Comparison of ENCODE assay signal across 9 cellular contexts in the genomic region with DNA sequence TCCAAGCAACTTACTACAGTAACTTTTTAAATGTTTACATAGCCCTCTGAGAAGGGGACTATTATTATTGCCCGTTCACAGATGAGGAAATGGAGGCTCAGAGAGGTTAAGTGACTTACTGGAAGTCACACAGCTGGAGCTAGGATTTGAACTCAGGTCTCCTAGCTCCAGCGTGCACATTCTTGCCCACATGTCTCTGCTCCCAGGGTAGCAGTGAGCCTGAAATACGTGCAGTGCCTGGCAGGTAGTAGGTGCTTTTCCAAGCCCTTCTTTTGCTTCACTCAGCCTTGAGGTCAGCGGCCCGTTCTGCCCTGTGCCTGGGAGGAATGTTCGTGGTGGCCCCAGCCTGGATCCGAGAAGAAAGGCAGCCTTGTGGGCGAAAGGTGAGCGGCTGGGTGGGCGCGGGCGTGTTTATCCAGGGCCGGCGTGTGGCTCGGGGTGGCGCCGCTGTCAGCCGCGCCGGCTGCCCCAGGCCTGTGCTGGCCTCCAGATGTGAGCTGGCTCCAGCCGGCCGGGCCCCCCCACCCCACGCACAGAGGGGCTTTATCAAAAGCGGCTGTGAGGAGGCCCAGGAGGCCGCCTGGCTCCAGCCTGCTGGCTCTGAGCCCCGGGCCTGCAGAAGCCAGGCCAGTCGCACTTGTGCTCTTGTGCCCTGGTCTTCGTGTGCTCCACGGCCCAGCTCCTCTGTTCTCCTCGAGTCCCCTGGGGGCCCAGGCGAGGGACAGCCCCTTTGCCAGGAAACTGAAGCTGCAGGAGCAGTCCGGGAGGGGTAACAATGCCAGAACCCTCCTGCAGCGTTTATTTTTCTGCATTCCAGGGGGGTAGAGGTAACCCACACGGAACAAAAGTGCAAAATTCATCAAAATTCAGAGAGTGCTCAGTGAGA. TPM values are rescaled to one million over a fixed set of nuclear protein-coding genes. Genes with fewer than 3 reads are reported as not detected.
A peak's percentile ranks its signal among the peaks of the same experiment; 100 is the strongest.
DNase-seq lines count a peak whose midpoint lies in the region; ATAC-seq and TF ChIP-seq lines count a peak whose summit lies in the region.
"Had no signal": no experiment of that assay in that cellular context is flagged by ENCODE, and none has a peak within 500 bp of the region (broad histone marks: within the 10 kb centered on the region; RNA-seq: fewer than 3 reads in every experiment).

No MANE protein-coding gene starts in this region.

- TF ChIP-seq CTCF in astrocyte of the cerebellum (IDR thresholded peaks at IDR 0.05; ENCODE audit: low read depth, low read length, missing control alignments) (no peak), RWPE1 (conservative IDR thresholded peaks at IDR 0.05; ENCODE audit: low read depth) (no peak)

- no peak overlapping the region for H3K4me3 ChIP-seq in astrocyte of the cerebellum (ENCODE audit: low read depth, low read length)

- intact Hi-C loops in sciatic nerve (cut with DNase I), result no loop called here

- peak; percentile 83 for ATAC-seq in sciatic nerve
- ATAC-seq in HG02885 (IDR thresholded peaks at IDR 0.05; ENCODE audit: poor library complexity, unreplicated experiment), result no peak
- no peak for ATAC-seq in HG03196 (IDR thresholded peaks at IDR 0.05; ENCODE audit: unreplicated experiment)

- POLR2A ChIA-PET in RWPE1 (lab: Yijun Ruan, JAX; ENCODE audit: low non-redundant PET), result no interaction called here

- H3K27ac ChIP-seq in RWPE1, result no peak overlapping the region

- in situ Hi-C loops in astrocyte of the cerebellum (cut with HindIII; ENCODE audit: low sequenced_read_pairs), result no loop called here

- peak; percentile 58 for DNase-seq in GM03348 (ENCODE audit: low spot score)
- DNase-seq in astrocyte of the cerebellum (ENCODE audit: low read depth), result peak; percentile 55
- DNase-seq in iris pigment epithelial cell (ENCODE audit: low read depth), result peak; percentile 31
- peak; percentile 73 for DNase-seq in sciatic nerve (ENCODE audit: low spot score)
- DNase-seq in RWPE1 (ENCODE audit: low spot score), result no peak
- DNase-seq in SIG-M5 (lab: John Stamatoyannopoulos, UW), result no peak
- DNase-seq: activated CD4-positive, alpha-beta T cell treated with anti-CD3 and anti-CD28 coated beads for 4 hours had no signal

- CTCF ChIA-PET in RWPE1 (lab: Yijun Ruan, JAX), result interaction anchor here (1.2 to 1.9 kb wide), 2 partner anchors 17 to 76 kb away, joined by 4 to 8 read pairs; no protein-coding TSS in a partner anchor

RNA-seq across cellular contexts. Expression of a gene that starts 58.1 kb away (rescaled TPM):
- total RNA-seq in sciatic nerve, result 93.4 TPM

Comparison
In these comparisons a context has a peak if more than half of its experiments do, and no peak if none do; other contexts are left out.
1. DNase-seq: peak in GM03348 (single experiment), astrocyte of the cerebellum (single experiment), iris pigment epithelial cell (single experiment) and sciatic nerve (single experiment); none in RWPE1 (single experiment) and SIG-M5 (single experiment).